7 cellular contexts compared by ENCODE assay signal in genomic region chr12:70304684-70305548, GRCh38.
DNase-seq lines count a peak whose midpoint lies in the region; ATAC-seq and TF ChIP-seq lines count a peak whose summit lies in the region.
"Not testable (repeated sequence)": the region's sequence is repeated elsewhere in the genome, so short reads cannot be mapped to it uniquely, and the experiment has no call there.

No MANE protein-coding gene starts in this region.

- not testable (repeated sequence) for H3K36me3 Mint-ChIP-seq in T-helper 17 cell (ENCODE audit: low read depth)
- H3K36me3 Mint-ChIP-seq in central memory CD8-positive, alpha-beta T cell (ENCODE audit: insufficient read depth) = peaks cover 12% of the 10 kb centered on the region

- WGBS in GM23248 (ENCODE audit: low coverage in 1 of 2, low lambda C conversion rate in 2 of 2, missing lambda C conversion rate in 2 of 2), 2 experiments = 97% methylated on average over 24 to 25 of the region's 25 CpGs

- not testable (repeated sequence) for H3K4me2 ChIP-seq in GM23248 (ENCODE audit: unreplicated experiment)

- DNase-seq in GM23248 (peak; percentile 10), T-helper 17 cell (peak in 1 of 3 donors; percentile 12), mucosa of descending colon (peak in 2 of 3 donors; percentile 40 to 50)
- peak; percentile 16 to 29 for DNase-seq in activated CD4-positive, alpha-beta T cell treated with anti-CD3 and anti-CD28 coated beads, Interleukin-2, amount 50 U/mL, for 48 hours
- peak; percentile 1 for DNase-seq in activated T-helper 9 cell treated with anti-CD3 and anti-CD28 coated beads, Interleukin-2, amount 50 U/mL, for 16 hours (ENCODE audit: low read depth)
- DNase-seq in central memory CD8-positive, alpha-beta T cell (ENCODE audit: low spot score in 2 of 2) = peak in 1 of 2 donors; percentile 14
- DNase-seq in stimulated activated CD4-positive, alpha-beta T cell treated with anti-CD3 and anti-CD28 coated beads, Interleukin-4, amount 100 ng/mL, for 1 hour = peak; percentile 30

- H3K27ac ChIP-seq in GM23248 = not testable (repeated sequence)

- not testable (repeated sequence) for H3K9me3 Mint-ChIP-seq in central memory CD8-positive, alpha-beta T cell

- not testable (repeated sequence) for H3K36me3 ChIP-seq in GM23248 (ENCODE audit: low read depth); mucosa of descending colon (ENCODE audit: low read depth)

- peak; percentile 77 for ATAC-seq in T-helper 17 cell
- ATAC-seq in central memory CD8-positive, alpha-beta T cell (replicated peaks; ENCODE audit: extremely low read depth, poor library complexity, severe bottlenecking) = peak; percentile 91
- ATAC-seq in mucosa of descending colon = not testable (repeated sequence)

- H3K4me1 Mint-ChIP-seq in T-helper 17 cell = peaks cover 14% of the 10 kb centered on the region
- peaks cover 41% of the 10 kb centered on the region for H3K4me1 Mint-ChIP-seq in central memory CD8-positive, alpha-beta T cell

- not testable (repeated sequence) for H3K9ac ChIP-seq in GM23248

- peak overlapping the region; percentile 43 for H3K4me3 Mint-ChIP-seq in T-helper 17 cell
- H3K4me3 Mint-ChIP-seq in central memory CD8-positive, alpha-beta T cell = peak overlapping the region; percentile 31

- TF ChIP-seq CTCF in mucosa of descending colon (IDR thresholded peaks at IDR 0.05) = not testable (repeated sequence)

- in situ Hi-C loops in GM23248 (cut with MboI) = not testable (repeated sequence)

- intact Hi-C loops in mucosa of descending colon (cut with DNase I, micrococcal nuclease) = not testable (repeated sequence)

- not testable (repeated sequence) for H3K4me1 ChIP-seq in GM23248 (ENCODE audit: insufficient read depth); mucosa of descending colon (ENCODE audit: low read depth)

- H3K9me3 ChIP-seq in GM23248 (ENCODE audit: low read depth); T-helper 17 cell (ENCODE audit: control insufficient read depth, low read length, poor library complexity, severe bottlenecking); mucosa of descending colon: not testable (repeated sequence)

- H3F3A ChIP-seq in GM23248 (ENCODE audit: insufficient read depth) = not testable (repeated sequence)

- H3K4me3 ChIP-seq in GM23248, mucosa of descending colon: not testable (repeated sequence)

- H2AFZ ChIP-seq in GM23248 = not testable (repeated sequence)

- not testable (repeated sequence) for H3K9me2 ChIP-seq in GM23248 (ENCODE audit: insufficient read depth)

- not testable (repeated sequence) for H3K27me3 ChIP-seq in GM23248 (replicated peaks; ENCODE audit: insufficient read depth)

- H3K79me2 ChIP-seq in GM23248 (ENCODE audit: insufficient read depth) = peaks cover 90% of the 10 kb centered on the region

- peak overlapping the region; percentile 1 for H3K27ac Mint-ChIP-seq in T-helper 17 cell
- peak overlapping the region; percentile 74 for H3K27ac Mint-ChIP-seq in central memory CD8-positive, alpha-beta T cell (ENCODE audit: low read depth)

- not testable (repeated sequence) for H3K27me3 Mint-ChIP-seq in T-helper 17 cell; central memory CD8-positive, alpha-beta T cell

- H4K20me1 ChIP-seq in GM23248 (ENCODE audit: insufficient read depth) = not testable (repeated sequence)
